ENCODE assay signal across 1 cellular context in the genomic region with DNA sequence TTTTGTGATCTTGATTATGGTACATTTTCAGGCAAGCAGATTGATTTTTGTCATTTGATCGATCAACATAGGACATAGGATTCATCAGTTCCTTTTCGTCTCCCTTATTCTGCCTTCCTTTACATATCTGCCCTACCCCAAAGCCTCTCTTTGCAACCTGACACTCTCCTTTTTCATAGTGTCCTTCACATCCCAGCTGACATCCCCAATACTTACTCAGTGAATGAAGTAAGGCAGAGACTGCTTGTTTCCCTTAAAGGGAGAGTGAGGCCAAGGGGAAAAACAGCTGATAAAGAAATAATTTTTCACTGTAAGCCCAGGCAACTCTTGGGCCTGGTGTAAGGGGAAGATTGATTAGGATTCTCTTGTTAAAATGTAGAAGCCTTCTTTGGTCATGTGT.
TF ChIP-seq lines count a peak whose summit lies in the region.

No MANE protein-coding gene starts in this region.

TF ChIP-seq in GM23338, 12 proteins besides CTCF, POLR2A, EP300 and RAD21 (continued from another document):
- TF ChIP-seq, protein P1, sequence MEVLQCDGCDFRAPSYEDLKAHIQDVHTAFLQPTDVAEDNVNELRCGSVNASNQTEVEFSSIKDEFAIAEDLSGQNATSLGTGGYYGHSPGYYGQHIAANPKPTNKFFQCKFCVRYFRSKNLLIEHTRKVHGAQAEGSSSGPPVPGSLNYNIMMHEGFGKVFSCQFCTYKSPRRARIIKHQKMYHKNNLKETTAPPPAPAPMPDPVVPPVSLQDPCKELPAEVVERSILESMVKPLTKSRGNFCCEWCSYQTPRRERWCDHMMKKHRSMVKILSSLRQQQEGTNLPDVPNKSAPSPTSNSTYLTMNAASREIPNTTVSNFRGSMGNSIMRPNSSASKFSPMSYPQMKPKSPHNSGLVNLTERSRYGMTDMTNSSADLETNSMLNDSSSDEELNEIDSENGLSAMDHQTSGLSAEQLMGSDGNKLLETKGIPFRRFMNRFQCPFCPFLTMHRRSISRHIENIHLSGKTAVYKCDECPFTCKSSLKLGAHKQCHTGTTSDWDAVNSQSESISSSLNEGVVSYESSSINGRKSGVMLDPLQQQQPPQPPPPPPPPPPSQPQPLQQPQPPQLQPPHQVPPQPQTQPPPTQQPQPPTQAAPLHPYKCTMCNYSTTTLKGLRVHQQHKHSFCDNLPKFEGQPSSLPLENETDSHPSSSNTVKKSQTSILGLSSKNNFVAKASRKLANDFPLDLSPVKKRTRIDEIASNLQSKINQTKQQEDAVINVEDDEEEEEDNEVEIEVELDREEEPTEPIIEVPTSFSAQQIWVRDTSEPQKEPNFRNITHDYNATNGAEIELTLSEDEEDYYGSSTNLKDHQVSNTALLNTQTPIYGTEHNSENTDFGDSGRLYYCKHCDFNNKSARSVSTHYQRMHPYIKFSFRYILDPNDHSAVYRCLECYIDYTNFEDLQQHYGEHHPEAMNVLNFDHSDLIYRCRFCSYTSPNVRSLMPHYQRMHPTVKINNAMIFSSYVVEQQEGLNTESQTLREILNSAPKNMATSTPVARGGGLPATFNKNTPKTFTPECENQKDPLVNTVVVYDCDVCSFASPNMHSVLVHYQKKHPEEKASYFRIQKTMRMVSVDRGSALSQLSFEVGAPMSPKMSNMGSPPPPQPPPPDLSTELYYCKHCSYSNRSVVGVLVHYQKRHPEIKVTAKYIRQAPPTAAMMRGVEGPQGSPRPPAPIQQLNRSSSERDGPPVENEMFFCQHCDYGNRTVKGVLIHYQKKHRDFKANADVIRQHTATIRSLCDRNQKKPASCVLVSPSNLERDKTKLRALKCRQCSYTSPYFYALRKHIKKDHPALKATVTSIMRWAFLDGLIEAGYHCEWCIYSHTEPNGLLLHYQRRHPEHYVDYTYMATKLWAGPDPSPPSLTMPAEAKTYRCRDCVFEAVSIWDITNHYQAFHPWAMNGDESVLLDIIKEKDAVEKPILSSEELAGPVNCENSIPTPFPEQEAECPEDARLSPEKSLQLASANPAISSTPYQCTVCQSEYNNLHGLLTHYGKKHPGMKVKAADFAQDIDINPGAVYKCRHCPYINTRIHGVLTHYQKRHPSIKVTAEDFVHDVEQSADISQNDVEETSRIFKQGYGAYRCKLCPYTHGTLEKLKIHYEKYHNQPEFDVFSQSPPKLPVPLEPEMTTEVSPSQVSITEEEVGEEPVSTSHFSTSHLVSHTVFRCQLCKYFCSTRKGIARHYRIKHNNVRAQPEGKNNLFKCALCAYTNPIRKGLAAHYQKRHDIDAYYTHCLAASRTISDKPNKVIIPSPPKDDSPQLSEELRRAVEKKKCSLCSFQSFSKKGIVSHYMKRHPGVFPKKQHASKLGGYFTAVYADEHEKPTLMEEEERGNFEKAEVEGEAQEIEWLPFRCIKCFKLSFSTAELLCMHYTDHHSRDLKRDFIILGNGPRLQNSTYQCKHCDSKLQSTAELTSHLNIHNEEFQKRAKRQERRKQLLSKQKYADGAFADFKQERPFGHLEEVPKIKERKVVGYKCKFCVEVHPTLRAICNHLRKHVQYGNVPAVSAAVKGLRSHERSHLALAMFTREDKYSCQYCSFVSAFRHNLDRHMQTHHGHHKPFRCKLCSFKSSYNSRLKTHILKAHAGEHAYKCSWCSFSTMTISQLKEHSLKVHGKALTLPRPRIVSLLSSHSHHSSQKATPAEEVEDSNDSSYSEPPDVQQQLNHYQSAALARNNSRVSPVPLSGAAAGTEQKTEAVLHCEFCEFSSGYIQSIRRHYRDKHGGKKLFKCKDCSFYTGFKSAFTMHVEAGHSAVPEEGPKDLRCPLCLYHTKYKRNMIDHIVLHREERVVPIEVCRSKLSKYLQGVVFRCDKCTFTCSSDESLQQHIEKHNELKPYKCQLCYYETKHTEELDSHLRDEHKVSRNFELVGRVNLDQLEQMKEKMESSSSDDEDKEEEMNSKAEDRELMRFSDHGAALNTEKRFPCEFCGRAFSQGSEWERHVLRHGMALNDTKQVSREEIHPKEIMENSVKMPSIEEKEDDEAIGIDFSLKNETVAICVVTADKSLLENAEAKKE (CRISPR knock-in tag; IDR thresholded peaks at IDR 0.05), result no peak
- TF ChIP-seq NANOG (IDR thresholded peaks at IDR 0.05; ENCODE audit: borderline replicate concordance) (no peak), CREB1 (CRISPR knock-in tag; IDR thresholded peaks at IDR 0.05; ENCODE audit: low read depth) (no peak)
